Comparison of ENCODE assay signal across 1 cellular context in the genomic region with DNA sequence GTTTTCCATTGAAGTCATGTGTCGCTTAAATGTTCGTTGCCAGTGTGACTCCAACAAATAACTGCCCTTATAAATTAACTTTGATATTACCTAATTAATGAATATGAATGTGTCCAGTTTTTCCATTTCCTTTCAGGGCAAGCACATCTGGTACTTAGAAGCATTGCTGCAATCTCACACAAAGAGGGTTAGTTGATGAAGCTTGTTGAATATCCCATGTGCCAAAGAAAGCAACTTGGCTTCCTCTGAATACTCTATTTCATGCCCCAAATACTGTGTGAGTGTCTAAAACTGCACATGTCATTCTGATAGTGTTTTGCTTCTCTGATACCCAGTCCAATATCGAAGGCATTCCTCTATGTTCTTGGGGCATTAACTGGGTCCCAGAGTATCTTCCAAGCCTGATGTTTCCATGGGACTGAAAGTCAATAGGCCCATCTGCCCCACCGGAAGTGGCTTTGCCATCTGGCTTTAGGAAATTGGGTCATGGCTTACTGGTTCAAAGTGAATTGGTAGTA.
TF ChIP-seq lines count a peak whose summit lies in the region.

No MANE protein-coding gene starts in this region.

TF ChIP-seq in H1, 55 proteins besides CTCF, POLR2A, EP300 and RAD21 (continued from another document):
- TF ChIP-seq, protein P1, sequence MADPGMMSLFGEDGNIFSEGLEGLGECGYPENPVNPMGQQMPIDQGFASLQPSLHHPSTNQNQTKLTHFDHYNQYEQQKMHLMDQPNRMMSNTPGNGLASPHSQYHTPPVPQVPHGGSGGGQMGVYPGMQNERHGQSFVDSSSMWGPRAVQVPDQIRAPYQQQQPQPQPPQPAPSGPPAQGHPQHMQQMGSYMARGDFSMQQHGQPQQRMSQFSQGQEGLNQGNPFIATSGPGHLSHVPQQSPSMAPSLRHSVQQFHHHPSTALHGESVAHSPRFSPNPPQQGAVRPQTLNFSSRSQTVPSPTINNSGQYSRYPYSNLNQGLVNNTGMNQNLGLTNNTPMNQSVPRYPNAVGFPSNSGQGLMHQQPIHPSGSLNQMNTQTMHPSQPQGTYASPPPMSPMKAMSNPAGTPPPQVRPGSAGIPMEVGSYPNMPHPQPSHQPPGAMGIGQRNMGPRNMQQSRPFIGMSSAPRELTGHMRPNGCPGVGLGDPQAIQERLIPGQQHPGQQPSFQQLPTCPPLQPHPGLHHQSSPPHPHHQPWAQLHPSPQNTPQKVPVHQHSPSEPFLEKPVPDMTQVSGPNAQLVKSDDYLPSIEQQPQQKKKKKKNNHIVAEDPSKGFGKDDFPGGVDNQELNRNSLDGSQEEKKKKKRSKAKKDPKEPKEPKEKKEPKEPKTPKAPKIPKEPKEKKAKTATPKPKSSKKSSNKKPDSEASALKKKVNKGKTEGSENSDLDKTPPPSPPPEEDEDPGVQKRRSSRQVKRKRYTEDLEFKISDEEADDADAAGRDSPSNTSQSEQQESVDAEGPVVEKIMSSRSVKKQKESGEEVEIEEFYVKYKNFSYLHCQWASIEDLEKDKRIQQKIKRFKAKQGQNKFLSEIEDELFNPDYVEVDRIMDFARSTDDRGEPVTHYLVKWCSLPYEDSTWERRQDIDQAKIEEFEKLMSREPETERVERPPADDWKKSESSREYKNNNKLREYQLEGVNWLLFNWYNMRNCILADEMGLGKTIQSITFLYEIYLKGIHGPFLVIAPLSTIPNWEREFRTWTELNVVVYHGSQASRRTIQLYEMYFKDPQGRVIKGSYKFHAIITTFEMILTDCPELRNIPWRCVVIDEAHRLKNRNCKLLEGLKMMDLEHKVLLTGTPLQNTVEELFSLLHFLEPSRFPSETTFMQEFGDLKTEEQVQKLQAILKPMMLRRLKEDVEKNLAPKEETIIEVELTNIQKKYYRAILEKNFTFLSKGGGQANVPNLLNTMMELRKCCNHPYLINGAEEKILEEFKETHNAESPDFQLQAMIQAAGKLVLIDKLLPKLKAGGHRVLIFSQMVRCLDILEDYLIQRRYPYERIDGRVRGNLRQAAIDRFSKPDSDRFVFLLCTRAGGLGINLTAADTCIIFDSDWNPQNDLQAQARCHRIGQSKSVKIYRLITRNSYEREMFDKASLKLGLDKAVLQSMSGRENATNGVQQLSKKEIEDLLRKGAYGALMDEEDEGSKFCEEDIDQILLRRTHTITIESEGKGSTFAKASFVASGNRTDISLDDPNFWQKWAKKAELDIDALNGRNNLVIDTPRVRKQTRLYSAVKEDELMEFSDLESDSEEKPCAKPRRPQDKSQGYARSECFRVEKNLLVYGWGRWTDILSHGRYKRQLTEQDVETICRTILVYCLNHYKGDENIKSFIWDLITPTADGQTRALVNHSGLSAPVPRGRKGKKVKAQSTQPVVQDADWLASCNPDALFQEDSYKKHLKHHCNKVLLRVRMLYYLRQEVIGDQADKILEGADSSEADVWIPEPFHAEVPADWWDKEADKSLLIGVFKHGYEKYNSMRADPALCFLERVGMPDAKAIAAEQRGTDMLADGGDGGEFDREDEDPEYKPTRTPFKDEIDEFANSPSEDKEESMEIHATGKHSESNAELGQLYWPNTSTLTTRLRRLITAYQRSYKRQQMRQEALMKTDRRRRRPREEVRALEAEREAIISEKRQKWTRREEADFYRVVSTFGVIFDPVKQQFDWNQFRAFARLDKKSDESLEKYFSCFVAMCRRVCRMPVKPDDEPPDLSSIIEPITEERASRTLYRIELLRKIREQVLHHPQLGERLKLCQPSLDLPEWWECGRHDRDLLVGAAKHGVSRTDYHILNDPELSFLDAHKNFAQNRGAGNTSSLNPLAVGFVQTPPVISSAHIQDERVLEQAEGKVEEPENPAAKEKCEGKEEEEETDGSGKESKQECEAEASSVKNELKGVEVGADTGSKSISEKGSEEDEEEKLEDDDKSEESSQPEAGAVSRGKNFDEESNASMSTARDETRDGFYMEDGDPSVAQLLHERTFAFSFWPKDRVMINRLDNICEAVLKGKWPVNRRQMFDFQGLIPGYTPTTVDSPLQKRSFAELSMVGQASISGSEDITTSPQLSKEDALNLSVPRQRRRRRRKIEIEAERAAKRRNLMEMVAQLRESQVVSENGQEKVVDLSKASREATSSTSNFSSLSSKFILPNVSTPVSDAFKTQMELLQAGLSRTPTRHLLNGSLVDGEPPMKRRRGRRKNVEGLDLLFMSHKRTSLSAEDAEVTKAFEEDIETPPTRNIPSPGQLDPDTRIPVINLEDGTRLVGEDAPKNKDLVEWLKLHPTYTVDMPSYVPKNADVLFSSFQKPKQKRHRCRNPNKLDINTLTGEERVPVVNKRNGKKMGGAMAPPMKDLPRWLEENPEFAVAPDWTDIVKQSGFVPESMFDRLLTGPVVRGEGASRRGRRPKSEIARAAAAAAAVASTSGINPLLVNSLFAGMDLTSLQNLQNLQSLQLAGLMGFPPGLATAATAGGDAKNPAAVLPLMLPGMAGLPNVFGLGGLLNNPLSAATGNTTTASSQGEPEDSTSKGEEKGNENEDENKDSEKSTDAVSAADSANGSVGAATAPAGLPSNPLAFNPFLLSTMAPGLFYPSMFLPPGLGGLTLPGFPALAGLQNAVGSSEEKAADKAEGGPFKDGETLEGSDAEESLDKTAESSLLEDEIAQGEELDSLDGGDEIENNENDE (IDR thresholded peaks at IDR 0.05; ENCODE audit: insufficient replicate concordance, low read length): no peak
- TF ChIP-seq RNF2 (IDR thresholded peaks at IDR 0.05; ENCODE audit: borderline replicate concordance, low read depth, low read length, missing control alignments, poor library complexity, severe bottlenecking): no peak
- no peak for TF ChIP-seq RFX5 (IDR thresholded peaks at IDR 0.05; ENCODE audit: borderline replicate concordance, low read depth, low read length)
- no peak for TF ChIP-seq CHD2 (IDR thresholded peaks at IDR 0.05; ENCODE audit: low read length)
- no peak for TF ChIP-seq HDAC6 (IDR thresholded peaks at IDR 0.05; ENCODE audit: low read depth, low read length)
- no peak for TF ChIP-seq SIN3A (conservative IDR thresholded peaks at IDR 0.05 in 1 of 2, IDR thresholded peaks at IDR 0.05 in 1 of 2; ENCODE audit: low read depth in 1 of 2, low read length in 2 of 2)
